ENCODE assay signal across 22 cellular contexts in genomic region chr18:54780285-54780861, GRCh38.
"Had no signal": no experiment of that assay in that cellular context is flagged by ENCODE, and none has a peak within 500 bp of the region (broad histone marks: within the 10 kb centered on the region; RNA-seq: fewer than 3 reads in every experiment).

No MANE protein-coding gene starts in this region.

- H3K27me3 ChIP-seq: breast epithelium had no signal

- H3K4me1 Mint-ChIP-seq: activated B cell treated with CpG ODN at 0.5 μM for 24 hours; activated naive CD4-positive, alpha-beta T cell treated with anti-CD3 and anti-CD28 coated beads, Interleukin-2, amount 50 U/mL, for 24 hours had no signal

- H3K36me3 ChIP-seq: breast epithelium had no signal

- H3K4me3 ChIP-seq: breast epithelium had no signal

- H3K9me3 Mint-ChIP-seq: activated B cell treated with CpG ODN at 0.5 μM for 24 hours; activated naive CD4-positive, alpha-beta T cell treated with anti-CD3 and anti-CD28 coated beads, Interleukin-2, amount 50 U/mL, for 24 hours; activated T-cell treated with anti-CD3 and anti-CD28 coated beads, Interleukin-2, amount 50 U/mL, for 24 hours had no signal

- H3K36me3 Mint-ChIP-seq: activated CD8-positive, alpha-beta memory T cell treated with anti-CD3 and anti-CD28 coated beads, Interleukin-2, amount 10 ng/mL, durations not matched to agents 7 days and 5 days; activated naive CD4-positive, alpha-beta T cell treated with anti-CD3 and anti-CD28 coated beads, Interleukin-2, amount 50 U/mL, for 24 hours had no signal

- ATAC-seq: activated CD8-positive, alpha-beta memory T cell treated with anti-CD3 and anti-CD28 coated beads, Interleukin-2, amount 10 ng/mL, durations not matched to agents 7 days and 5 days; T-helper 17 cell had no signal

- H3K27ac Mint-ChIP-seq: activated B cell treated with CpG ODN at 0.5 μM for 24 hours; activated CD4-positive, alpha-beta T cell treated with anti-CD3 and anti-CD28 coated beads, Interleukin-2, amount 10 ng/mL, durations not matched to agents 24 days and 14 days; activated CD8-positive, alpha-beta memory T cell treated with anti-CD3 and anti-CD28 coated beads, Interleukin-2, amount 10 ng/mL, durations not matched to agents 7 days and 5 days; activated naive CD4-positive, alpha-beta T cell treated with anti-CD3 and anti-CD28 coated beads, Interleukin-2, amount 50 U/mL, for 24 hours; activated T-cell treated with anti-CD3 and anti-CD28 coated beads, Interleukin-2, amount 50 U/mL, for 24 hours; activated T-helper 1 cell treated with anti-CD3 and anti-CD28 coated beads, Interleukin-12 subunit alpha, Interleukin-12 subunit beta, Interleukin-2, Interleukin-4 antibody, amounts not matched to agents 30 ng/mL and 10 ng/mL and 1 ng/mL, durations not matched to agents 14 hours and 24 hours and 36 hours; T-helper 17 cell had no signal

- H3K4me1 ChIP-seq: breast epithelium had no signal

- H3K27ac ChIP-seq: breast epithelium had no signal

- DNase-seq: activated B cell treated with CpG ODN at 0.5 μM for 24 hours; activated CD4-positive, alpha-beta T cell treated with anti-CD3 and anti-CD28 coated beads for 1 hour; activated CD4-positive, alpha-beta T cell treated with anti-CD3 and anti-CD28 coated beads, Interleukin-2, amount 10 ng/mL, durations not matched to agents 24 days and 14 days; activated CD4-positive, alpha-beta T cell treated with anti-CD3 and anti-CD28 coated beads, Interleukin-2, amount 50 U/mL, for 48 hours; activated CD8-positive, alpha-beta memory T cell treated with anti-CD3 and anti-CD28 coated beads, Interleukin-2, amount 10 ng/mL, durations not matched to agents 7 days and 5 days; activated effector memory CD4-positive, alpha-beta T cell treated with Interleukin-2 at 50 U/mL for 16 hours; activated naive CD4-positive, alpha-beta T cell; activated T-cell treated with anti-CD3 and anti-CD28 coated beads, Interleukin-2, amount 50 U/mL, for 24 hours; aorta; Karpas-422; NCI-H1092; NCI-H1417; NCI-H1930; NCI-H510A treated with DMSO at 0.1 percent for 48 hours; NCI-H69; SIG-M5; T-helper 17 cell; T-helper 9 cell had no signal

- FAIRE-seq: TTC549 had no signal

- H3K4me3 Mint-ChIP-seq: activated B cell treated with CpG ODN at 0.5 μM for 24 hours; activated CD4-positive, alpha-beta T cell treated with anti-CD3 and anti-CD28 coated beads, Interleukin-2, amount 10 ng/mL, durations not matched to agents 24 days and 14 days; activated CD8-positive, alpha-beta memory T cell treated with anti-CD3 and anti-CD28 coated beads, Interleukin-2, amount 10 ng/mL, durations not matched to agents 7 days and 5 days; activated naive CD4-positive, alpha-beta T cell treated with anti-CD3 and anti-CD28 coated beads, Interleukin-2, amount 50 U/mL, for 24 hours; activated T-cell treated with anti-CD3 and anti-CD28 coated beads, Interleukin-2, amount 50 U/mL, for 24 hours; activated T-helper 1 cell treated with anti-CD3 and anti-CD28 coated beads, Interleukin-12 subunit alpha, Interleukin-12 subunit beta, Interleukin-2, Interleukin-4 antibody, amounts not matched to agents 30 ng/mL and 10 ng/mL and 1 ng/mL, durations not matched to agents 14 hours and 24 hours and 36 hours had no signal

- H3K27me3 Mint-ChIP-seq: activated CD4-positive, alpha-beta T cell treated with anti-CD3 and anti-CD28 coated beads, Interleukin-2, amount 10 ng/mL, durations not matched to agents 24 days and 14 days; activated CD8-positive, alpha-beta memory T cell treated with anti-CD3 and anti-CD28 coated beads, Interleukin-2, amount 10 ng/mL, durations not matched to agents 7 days and 5 days; activated naive CD4-positive, alpha-beta T cell treated with anti-CD3 and anti-CD28 coated beads, Interleukin-2, amount 50 U/mL, for 24 hours; activated T-cell treated with anti-CD3 and anti-CD28 coated beads, Interleukin-2, amount 50 U/mL, for 24 hours; T-helper 17 cell had no signal

- H3K9me3 ChIP-seq: breast epithelium had no signal
